In the genomic region with DNA sequence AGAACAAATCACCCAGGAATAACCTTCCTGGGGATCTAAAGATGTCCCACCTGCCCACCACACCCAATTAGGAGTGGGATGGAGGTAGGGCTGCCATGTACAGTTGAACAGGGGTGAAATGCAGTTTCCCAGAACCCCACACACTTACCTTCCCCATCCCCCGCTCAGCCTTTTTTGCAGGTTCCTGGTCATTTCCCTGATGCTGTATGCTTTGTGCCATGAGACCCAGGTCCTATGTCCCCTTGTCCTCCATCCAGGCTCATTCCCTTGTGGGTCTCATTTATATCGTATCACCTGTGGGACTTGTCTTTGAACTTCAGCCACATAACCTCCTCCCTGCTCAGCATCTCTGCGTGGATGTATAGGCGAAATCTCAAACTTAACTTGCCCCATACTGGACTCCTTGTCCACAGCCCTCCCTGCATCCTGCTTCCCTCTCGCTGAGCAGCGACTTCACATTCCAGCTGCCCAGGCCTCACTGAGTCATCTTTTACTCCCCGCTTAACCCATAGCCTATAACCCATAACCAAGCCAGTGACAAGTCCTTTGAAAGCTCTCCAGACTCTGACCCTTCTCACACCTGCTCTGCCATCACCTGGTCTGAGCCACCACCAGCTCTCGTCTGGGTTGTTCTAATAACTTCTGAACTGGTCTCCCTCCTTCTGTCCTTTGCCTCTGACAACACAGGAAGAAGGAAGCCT, we compare ENCODE assay signal across 13 cellular contexts. TPM values are rescaled to one million over a fixed set of nuclear protein-coding genes. Genes with fewer than 3 reads are reported as not detected.
A peak's percentile ranks its signal among the peaks of the same experiment; 100 is the strongest.
DNase-seq lines count a peak whose midpoint lies in the region; ATAC-seq and TF ChIP-seq lines count a peak whose summit lies in the region.
"Had no signal": no experiment of that assay in that cellular context is flagged by ENCODE, and none has a peak within 500 bp of the region (broad histone marks: within the 10 kb centered on the region; RNA-seq: fewer than 3 reads in every experiment).

No MANE protein-coding gene starts in this region.

- H4K91ac ChIP-seq in neuronal stem cell (ENCODE audit: low read depth, low read length, poor library complexity) = no peak overlapping the region

- intact Hi-C loops in Calu3 (cut with micrococcal nuclease; ENCODE audit: unreplicated experiment) = no loop called here

- no peak overlapping the region for H2BK12ac ChIP-seq in neuronal stem cell (ENCODE audit: low read length)

- no peak overlapping the region for H4K8ac ChIP-seq in neuronal stem cell (ENCODE audit: low read depth, low read length)

- peaks cover 0 to 3% of the 10 kb centered on the region in 2 donors for H3K36me3 ChIP-seq in neuronal stem cell (replicated peaks in 1 of 2; ENCODE audit: control insufficient read depth in 2 of 2, insufficient read depth in 2 of 2, low read length in 2 of 2)
- H3K36me3 ChIP-seq: upper lobe of right lung had no signal

- no peak overlapping the region for H2BK120ac ChIP-seq in neuronal stem cell (ENCODE audit: low read depth, low read length)

- peaks cover 20% of the 10 kb centered on the region for H3K4me1 Mint-ChIP-seq in Calu3 (ENCODE audit: low read depth, unreplicated experiment)
- peaks cover 25% of the 10 kb centered on the region for H3K4me1 Mint-ChIP-seq in endothelial cell (ENCODE audit: unreplicated experiment)

- H3K23ac ChIP-seq in neuronal stem cell (ENCODE audit: low read depth, low read length, poor library complexity) = no peak overlapping the region

- WGBS in neuronal stem cell (ENCODE audit: extremely low coverage in 2 of 2, insufficient read length in 2 of 2, insufficient replicate concordance in 1 of 2), 2 donors = no CpG with 5 or more reads among the region's 8 CpGs

- H3K4me3 Mint-ChIP-seq in Calu3 (ENCODE audit: low read depth, unreplicated experiment) (no peak overlapping the region), endothelial cell (ENCODE audit: unreplicated experiment) (peak overlapping the region; percentile 27)
- H3K4me3 Mint-ChIP-seq: activated naive CD4-positive, alpha-beta T cell treated with anti-CD3 and anti-CD28 coated beads, Interleukin-2, amount 50 U/mL, for 24 hours had no signal

- H3K27ac ChIP-seq in neuronal stem cell (replicated peaks; ENCODE audit: low read length) = no peak overlapping the region
- H3K27ac ChIP-seq: upper lobe of right lung had no signal

- no peak overlapping the region for H2BK5ac ChIP-seq in neuronal stem cell (ENCODE audit: low read length)

- no peak overlapping the region for H3K4ac ChIP-seq in neuronal stem cell (ENCODE audit: low read length)

- H3K27me3 Mint-ChIP-seq in Calu3 (ENCODE audit: unreplicated experiment) (no peaks in the 10 kb centered on the region), endothelial cell (ENCODE audit: unreplicated experiment) (peaks cover 33% of the 10 kb centered on the region)

- H3K9me3 Mint-ChIP-seq in Calu3 (ENCODE audit: low read depth, unreplicated experiment) (no peaks in the 10 kb centered on the region), endothelial cell (ENCODE audit: unreplicated experiment) (no peaks in the 10 kb centered on the region)
- H3K9me3 Mint-ChIP-seq: activated naive CD4-positive, alpha-beta T cell treated with anti-CD3 and anti-CD28 coated beads, Interleukin-2, amount 50 U/mL, for 24 hours had no signal

- no peak for TF ChIP-seq CTCF in Calu3 (IDR thresholded peaks at IDR 0.05; ENCODE audit: unreplicated experiment)
- TF ChIP-seq CTCF in endothelial cell (IDR thresholded peaks at IDR 0.05; ENCODE audit: unreplicated experiment) = no peak

- no peak for ATAC-seq in GM18907 (IDR thresholded peaks at IDR 0.05; ENCODE audit: unreplicated experiment)
- ATAC-seq in HG03159 (IDR thresholded peaks at IDR 0.05; ENCODE audit: unreplicated experiment) = no peak
- ATAC-seq: activated CD4-positive, CD25-positive, alpha-beta regulatory T cell treated with anti-CD3 and anti-CD28 coated beads, Interleukin-2, amount 50 U/mL, for 24 hours had no signal

- H3K36me3 Mint-ChIP-seq in Calu3 (ENCODE audit: insufficient read depth, unreplicated experiment) = peaks cover 53% of the 10 kb centered on the region
- H3K36me3 Mint-ChIP-seq in endothelial cell (ENCODE audit: low read depth, unreplicated experiment) = peaks cover 32% of the 10 kb centered on the region
- H3K36me3 Mint-ChIP-seq: activated naive CD4-positive, alpha-beta T cell treated with anti-CD3 and anti-CD28 coated beads, Interleukin-2, amount 50 U/mL, for 24 hours had no signal

- no peak overlapping the region for H3K4me3 ChIP-seq in neuronal stem cell (ENCODE audit: low read length in 2 of 2)
- H3K4me3 ChIP-seq: upper lobe of right lung had no signal

- no peak overlapping the region for H3K18ac ChIP-seq in neuronal stem cell (ENCODE audit: low read length)

- peaks cover 5 to 10% of the 10 kb centered on the region in 2 donors for H3K4me1 ChIP-seq in neuronal stem cell (ENCODE audit: control insufficient read depth in 2 of 2, insufficient read depth in 1 of 2, low read depth in 1 of 2, low read length in 2 of 2)

- H2BK15ac ChIP-seq in neuronal stem cell (ENCODE audit: low read length) = no peak overlapping the region

- H3K4me2 ChIP-seq in neuronal stem cell (ENCODE audit: insufficient read depth, low read length, poor library complexity, severe bottlenecking) = no peak overlapping the region

- H2AK5ac ChIP-seq in neuronal stem cell (ENCODE audit: low read depth, low read length) = no peak overlapping the region

- peak overlapping the region; percentile 34 for H3K9ac ChIP-seq in neuronal stem cell (ENCODE audit: low read depth, low read length, poor library complexity)

- H3K79me1 ChIP-seq in neuronal stem cell (ENCODE audit: low read depth, low read length) = no peaks in the 10 kb centered on the region

- BruUV-seq in Calu3 (replicated peaks; lab: Mats Ljungman, UMichigan) = no TSS peak

- H3K14ac ChIP-seq in neuronal stem cell (ENCODE audit: low read length) = no peak overlapping the region

- peak overlapping the region; percentile 19 for H3K27ac Mint-ChIP-seq in Calu3 (ENCODE audit: unreplicated experiment)
- H3K27ac Mint-ChIP-seq in endothelial cell (ENCODE audit: unreplicated experiment) = peak overlapping the region; percentile 22
- H3K27ac Mint-ChIP-seq: activated naive CD4-positive, alpha-beta T cell treated with anti-CD3 and anti-CD28 coated beads, Interleukin-2, amount 50 U/mL, for 24 hours had no signal

- no peaks in the 10 kb centered on the region for H3K9me3 ChIP-seq in neuronal stem cell (replicated peaks in 1 of 2; ENCODE audit: control insufficient read depth in 2 of 2, insufficient read depth in 1 of 2, low read depth in 1 of 2, low read length in 2 of 2)
- H3K9me3 ChIP-seq: upper lobe of right lung had no signal

- CTCF ChIA-PET in Calu3 (lab: Charles Lee) = interaction anchor here (0.6 kb wide), 1 partner anchor 212 kb away, joined by 3 read pairs; no protein-coding TSS in a partner anchor

- no peak overlapping the region for H2AFZ ChIP-seq in neuronal stem cell (ENCODE audit: low read length)

- DNase-seq in Calu3 = peak; percentile 18
- peak; percentile 85 for DNase-seq in M059J (ENCODE audit: low read depth)
- no peak for DNase-seq in endothelial cell (ENCODE audit: low spot score)
- no peak for DNase-seq in neuronal stem cell (ENCODE audit: low spot score)
- DNase-seq in NCI-H524 (lab: John Stamatoyannopoulos, UW) = no peak
- no peak for DNase-seq in anterior cingulate cortex (lab: John Stamatoyannopoulos, UW)
- DNase-seq: OCI-M1, upper lobe of right lung had no signal

- H3K27me3 ChIP-seq in neuronal stem cell (ENCODE audit: control insufficient read depth in 3 of 3, insufficient read depth in 3 of 3, low read depth in 1 of 3, low read length in 3 of 3) = no peaks in the 10 kb centered on the region
- H3K27me3 ChIP-seq: upper lobe of right lung had no signal

RNA-seq across cellular contexts. Expression of a gene that starts 4.7 kb away (rescaled TPM):
- total RNA-seq in Calu3 (2022) = 0.12 TPM in 1 of 2 replicates, not detected in the other
- not detected in 2 replicates for total RNA-seq in M059J (2014; rRNA removed; shearing (Covaris generic))
- total RNA-seq in endothelial cell (ENCODE audit: unreplicated experiment) = 1.3 TPM
- polyA plus RNA-seq in neuronal stem cell (2013, experiment 1 of 2) = 0.28 TPM
- 0.28 TPM for polyA plus RNA-seq in neuronal stem cell (2013, experiment 2 of 2)
- total RNA-seq: mononuclear cell had no signal

RNA-seq across cellular contexts. Expression of a gene that starts 33.8 kb away (rescaled TPM):
- total RNA-seq in Calu3 (2022) (56.6 and 62.3 TPM in 2 replicates), endothelial cell (ENCODE audit: unreplicated experiment) (57.9 TPM)
- total RNA-seq in M059J (2014; rRNA removed; shearing (Covaris generic)) = 22.5 and 34.2 TPM in 2 replicates
- polyA plus RNA-seq in neuronal stem cell (2013, experiment 1 of 2) = 20.9 TPM
- 21.8 TPM for polyA plus RNA-seq in neuronal stem cell (2013, experiment 2 of 2)

Comparison
In these comparisons a context has a peak if more than half of its experiments do, and no peak if none do; other contexts are left out.
1. DNase-seq: peak in Calu3 (single experiment) and M059J (single experiment); none in endothelial cell (single experiment), neuronal stem cell (single experiment), NCI-H524 (0 of 2) and anterior cingulate cortex (0 of 58).